In genomic region chr5:160021818-160022446, GRCh38 we compare ENCODE assay signal across 8 cellular contexts. TPM values are rescaled to one million over a fixed set of nuclear protein-coding genes. Genes with fewer than 3 reads are reported as not detected.
A peak's percentile ranks its signal among the peaks of the same experiment; 100 is the strongest.
DNase-seq lines count a peak whose midpoint lies in the region; ATAC-seq and TF ChIP-seq lines count a peak whose summit lies in the region.

No MANE protein-coding gene starts in this region.

- peak; percentile 93 for ATAC-seq in foreskin keratinocyte

- peaks cover 17% of the 10 kb centered on the region for H3K4me1 Mint-ChIP-seq in activated T-helper 2 cell treated with anti-CD3 and anti-CD28 coated beads, Interferon-gamma antibody, Interleukin-2, Interleukin-4, amounts not matched to agents 10 μg/mL and 5 μg/mL and 100 μg/mL, durations not matched to agents 14 hours and 24 hours and 36 hours (ENCODE audit: low read depth)

- no peaks in the 10 kb centered on the region for H3K9me2 ChIP-seq in GM23248 (ENCODE audit: insufficient read depth)

- H3K9me3 Mint-ChIP-seq in activated T-helper 2 cell treated with anti-CD3 and anti-CD28 coated beads, Interferon-gamma antibody, Interleukin-2, Interleukin-4, amounts not matched to agents 10 μg/mL and 5 μg/mL and 100 μg/mL, durations not matched to agents 14 hours and 24 hours and 36 hours = no peaks in the 10 kb centered on the region

- WGBS in GM23248 (ENCODE audit: low coverage in 1 of 2, low lambda C conversion rate in 2 of 2, missing lambda C conversion rate in 2 of 2), 2 experiments = 8 to 9% methylated on average over 3 of the region's 3 CpGs
- WGBS in ovary, 3 donors = 7 to 11% (median 10%) methylated on average over 3 of the region's 3 CpGs

- H3K36me3 ChIP-seq in GM23248 (ENCODE audit: low read depth) (no peaks in the 10 kb centered on the region), KMS-11 (ENCODE audit: insufficient read depth) (no peaks in the 10 kb centered on the region), ovary (no peaks in the 10 kb centered on the region)

- H3K27me3 ChIP-seq in GM23248 (replicated peaks; ENCODE audit: insufficient read depth) (no peaks in the 10 kb centered on the region), KMS-11 (ENCODE audit: insufficient read depth, low read depth) (no peaks in the 10 kb centered on the region), foreskin keratinocyte (no peaks in the 10 kb centered on the region), ovary (no peaks in the 10 kb centered on the region)

- H3K9me3 ChIP-seq in GM23248 (ENCODE audit: low read depth) (no peaks in the 10 kb centered on the region), ovary (no peaks in the 10 kb centered on the region)

- H3K4me2 ChIP-seq in GM23248 (ENCODE audit: unreplicated experiment) (no peak overlapping the region), KMS-11 (peak overlapping the region; percentile 33; the same call in 1 of the 2 replicates)

- no peak for TF ChIP-seq POLR2A in ovary (IDR thresholded peaks at IDR 0.05)

- TF ChIP-seq EP300 in ovary (IDR thresholded peaks at IDR 0.05) = no peak

- no peaks in the 10 kb centered on the region for H3K27me3 Mint-ChIP-seq in activated T-helper 2 cell treated with anti-CD3 and anti-CD28 coated beads, Interferon-gamma antibody, Interleukin-2, Interleukin-4, amounts not matched to agents 10 μg/mL and 5 μg/mL and 100 μg/mL, durations not matched to agents 14 hours and 24 hours and 36 hours (ENCODE audit: low read depth)

- no peak overlapping the region for H3K4me3 Mint-ChIP-seq in activated T-helper 2 cell treated with anti-CD3 and anti-CD28 coated beads, Interferon-gamma antibody, Interleukin-2, Interleukin-4, amounts not matched to agents 10 μg/mL and 5 μg/mL and 100 μg/mL, durations not matched to agents 14 hours and 24 hours and 36 hours (ENCODE audit: low read depth)

- H3K79me2 ChIP-seq in GM23248 (ENCODE audit: insufficient read depth) = peaks cover 37% of the 10 kb centered on the region; the same call in 1 of the 2 replicates
- H3K79me2 ChIP-seq in KMS-11 (ENCODE audit: insufficient read depth, low read depth) = no peaks in the 10 kb centered on the region

- H2AFZ ChIP-seq in GM23248 (no peak overlapping the region), KMS-11 (ENCODE audit: low read depth) (no peak overlapping the region)

- H3K27ac ChIP-seq in GM23248 (no peak overlapping the region), KMS-11 (peak overlapping the region; percentile 28; the same call in 1 of the 2 replicates), foreskin keratinocyte (no peak overlapping the region), ovary (no peak overlapping the region)

- 0 out of 2 replicates have a peak, but pooled peaks cover 4% of the 10 kb centered on the region for H3F3A ChIP-seq in GM23248 (ENCODE audit: insufficient read depth)

- H3K9ac ChIP-seq in GM23248 (no peak overlapping the region), KMS-11 (no peak overlapping the region)

- H4K20me1 ChIP-seq in GM23248 (ENCODE audit: insufficient read depth) = no peaks in the 10 kb centered on the region
- no peaks in the 10 kb centered on the region for H4K20me1 ChIP-seq in KMS-11 (ENCODE audit: insufficient read depth)

- no peak overlapping the region for H3K4me3 ChIP-seq in GM23248
- no peak overlapping the region for H3K4me3 ChIP-seq in KMS-11 (IDR thresholded peaks at IDR 0.05; ENCODE audit: insufficient read depth, low read depth, low read length)
- no peak overlapping the region for H3K4me3 ChIP-seq in ovary

- H3K4me1 ChIP-seq in GM23248 (ENCODE audit: insufficient read depth) (no peaks in the 10 kb centered on the region), KMS-11 (ENCODE audit: low read depth, poor library complexity, severe bottlenecking) (peaks cover 10% of the 10 kb centered on the region), foreskin keratinocyte (no peaks in the 10 kb centered on the region), ovary (ENCODE audit: insufficient read depth) (peaks cover 1% of the 10 kb centered on the region)

- intact Hi-C loops in activated T-helper 2 cell treated with anti-CD3 and anti-CD28 coated beads, Interferon-gamma antibody, Interleukin-2, Interleukin-4, amounts not matched to agents 10 μg/mL and 5 μg/mL and 100 μg/mL, durations not matched to agents 14 hours and 24 hours and 36 hours (cut with micrococcal nuclease) = loop anchor here (1.0 to 2.0 kb wide), 2 partner anchors 177 to 323 kb away; no protein-coding TSS in a partner anchor
- intact Hi-C loops in ovary (cut with DNase I) = loop anchor here (2.0 to 10.0 kb wide), 6 partner anchors 173 to 370 kb away; no protein-coding TSS in a partner anchor

- in situ Hi-C loops in GM23248 (cut with MboI) = no loop called here

- H3K36me3 Mint-ChIP-seq in activated T-helper 2 cell treated with anti-CD3 and anti-CD28 coated beads, Interferon-gamma antibody, Interleukin-2, Interleukin-4, amounts not matched to agents 10 μg/mL and 5 μg/mL and 100 μg/mL, durations not matched to agents 14 hours and 24 hours and 36 hours (ENCODE audit: low read depth) = peaks cover 38% of the 10 kb centered on the region

- no peak overlapping the region for H3K27ac Mint-ChIP-seq in activated T-helper 2 cell treated with anti-CD3 and anti-CD28 coated beads, Interferon-gamma antibody, Interleukin-2, Interleukin-4, amounts not matched to agents 10 μg/mL and 5 μg/mL and 100 μg/mL, durations not matched to agents 14 hours and 24 hours and 36 hours

- DNase-seq in GM04503 (ENCODE audit: low read depth) (peak; percentile 12), GM23248 (peak; percentile 72), OCI-M2 (lab: John Stamatoyannopoulos, UW; ENCODE audit: unreplicated experiment) (peak; percentile 8), foreskin keratinocyte (peak in 1 of 2 donors; percentile 39), ovary (peak in 4 of 5 donors; percentile 31 to 65 (median 37)), KG1 (lab: John Stamatoyannopoulos, UW) (no peak)
- peak; percentile 36 for DNase-seq in activated T-helper 2 cell treated with anti-CD3 and anti-CD28 coated beads, Interferon-gamma antibody, Interleukin-2, Interleukin-4, amounts not matched to agents 10 μg/mL and 5 μg/mL and 100 μg/mL, durations not matched to agents 14 hours and 24 hours and 36 hours (ENCODE audit: low spot score)

- peak; percentile 77 for TF ChIP-seq CTCF in KMS-11 (conservative IDR thresholded peaks at IDR 0.05; ENCODE audit: low read depth, low read length)
- peak; percentile 83 for TF ChIP-seq CTCF in foreskin keratinocyte (conservative IDR thresholded peaks at IDR 0.05)
- TF ChIP-seq CTCF in ovary (IDR thresholded peaks at IDR 0.05) = peak; percentile 55 to 81 (median 72)

RNA-seq across cellular contexts. Expression of gene TTC1, which starts 13.0 kb away (rescaled TPM):
- 39.9 and 46.8 TPM in 2 replicates for total RNA-seq in GM23248 (2014; rRNA removed; shearing (Covaris generic))
- polyA plus RNA-seq in GM23248 (2016; fragmentation: Nextera tagmentation; extraction: Ambion mirVana) (67.5 and 67.7 TPM in 2 replicates), foreskin keratinocyte (50.4 and 56.8 TPM in 2 replicates), ovary (10 to 100 TPM; 33.3 to 99.5 TPM)
- total RNA-seq in activated T-helper 2 cell treated with anti-CD3 and anti-CD28 coated beads, Interferon-gamma antibody, Interleukin-2, Interleukin-4, amounts not matched to agents 10 μg/mL and 5 μg/mL and 100 μg/mL, durations not matched to agents 14 hours and 24 hours and 36 hours = 64.0 and 64.9 TPM in 2 replicates
- total RNA-seq in foreskin keratinocyte (48.8 and 53.1 TPM in 2 replicates), ovary (10 to 100 TPM; 21.9 to 41.9 (median 37.2) TPM)
